Comparison of ENCODE assay signal across 1 cellular context in the genomic region with DNA sequence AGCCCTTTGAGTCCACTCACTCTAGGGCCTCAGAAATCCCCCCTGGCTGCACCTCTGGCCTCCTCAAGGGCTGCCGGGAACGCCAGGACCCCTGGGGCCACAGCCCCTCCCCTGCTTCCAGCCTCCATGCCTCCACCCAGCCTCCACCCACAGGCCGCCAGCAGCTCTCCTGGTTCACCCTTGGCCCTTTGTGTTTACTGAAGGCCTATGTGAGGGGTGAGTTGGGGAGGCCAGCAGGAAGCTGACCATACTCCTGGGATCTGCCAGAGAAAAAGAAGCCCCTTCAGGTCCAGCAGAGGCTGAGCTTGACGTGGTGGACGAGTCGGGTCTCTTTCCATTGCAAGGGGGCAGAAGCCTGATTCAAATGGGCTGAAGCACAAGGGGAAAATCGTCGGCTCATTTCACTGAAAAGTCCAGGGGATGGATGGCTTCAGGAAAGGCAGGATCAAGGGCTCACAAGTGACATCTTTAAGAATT.
TF ChIP-seq lines count a peak whose summit lies in the region.

No MANE protein-coding gene starts in this region.

TF ChIP-seq in HepG2, 621 proteins besides CTCF, POLR2A, EP300 and RAD21 (continued from another document and continues in another):
- TF ChIP-seq, protein P1, sequence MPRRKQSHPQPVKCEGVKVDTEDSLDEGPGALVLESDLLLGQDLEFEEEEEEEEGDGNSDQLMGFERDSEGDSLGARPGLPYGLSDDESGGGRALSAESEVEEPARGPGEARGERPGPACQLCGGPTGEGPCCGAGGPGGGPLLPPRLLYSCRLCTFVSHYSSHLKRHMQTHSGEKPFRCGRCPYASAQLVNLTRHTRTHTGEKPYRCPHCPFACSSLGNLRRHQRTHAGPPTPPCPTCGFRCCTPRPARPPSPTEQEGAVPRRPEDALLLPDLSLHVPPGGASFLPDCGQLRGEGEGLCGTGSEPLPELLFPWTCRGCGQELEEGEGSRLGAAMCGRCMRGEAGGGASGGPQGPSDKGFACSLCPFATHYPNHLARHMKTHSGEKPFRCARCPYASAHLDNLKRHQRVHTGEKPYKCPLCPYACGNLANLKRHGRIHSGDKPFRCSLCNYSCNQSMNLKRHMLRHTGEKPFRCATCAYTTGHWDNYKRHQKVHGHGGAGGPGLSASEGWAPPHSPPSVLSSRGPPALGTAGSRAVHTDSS (CRISPR knock-in tag; conservative IDR thresholded peaks at IDR 0.05) = no peak
- TF ChIP-seq NFIB (CRISPR knock-in tag; IDR thresholded peaks at IDR 0.05; ENCODE audit: borderline replicate concordance) (no peak), KDM6A (CRISPR knock-in tag; IDR thresholded peaks at IDR 0.05; ENCODE audit: low read depth) (no peak), SIN3B (IDR thresholded peaks at IDR 0.05; ENCODE audit: low read length) (no peak), ZFP1 (CRISPR knock-in tag; IDR thresholded peaks at IDR 0.05) (no peak), ATF7 (IDR thresholded peaks at IDR 0.05) (no peak), ATF7 (CRISPR knock-in tag; IDR thresholded peaks at IDR 0.05) (no peak), HOXA7 (CRISPR knock-in tag; IDR thresholded peaks at IDR 0.05) (no peak), MLLT10 (CRISPR knock-in tag; IDR thresholded peaks at IDR 0.05) (no peak), ZNF496 (CRISPR knock-in tag; IDR thresholded peaks at IDR 0.05; ENCODE audit: insufficient replicate concordance) (no peak), ZNF264 (CRISPR knock-in tag; IDR thresholded peaks at IDR 0.05) (no peak), RCOR2 (CRISPR knock-in tag; IDR thresholded peaks at IDR 0.05) (no peak), KDM1A (CRISPR knock-in tag; IDR thresholded peaks at IDR 0.05) (no peak), SRY (CRISPR knock-in tag; IDR thresholded peaks at IDR 0.05) (no peak), HNRNPH1 (optimal IDR thresholded peaks at IDR 0.05; ENCODE audit: low read depth, low read length) (no peak), ZIK1 (CRISPR knock-in tag; IDR thresholded peaks at IDR 0.05; ENCODE audit: borderline replicate concordance, low read depth) (no peak), HOXA9 (CRISPR knock-in tag; IDR thresholded peaks at IDR 0.05; ENCODE audit: borderline replicate concordance) (no peak), ZNF776 (CRISPR knock-in tag; IDR thresholded peaks at IDR 0.05) (no peak), ZMYM3 (CRISPR knock-in tag; IDR thresholded peaks at IDR 0.05) (peak; percentile 66; the same call in 1 of the 2 replicates), ZNF446 (CRISPR knock-in tag; IDR thresholded peaks at IDR 0.05) (no peak), NR2F6 (IDR thresholded peaks at IDR 0.05) (peak; percentile 70), NR2F6 (CRISPR knock-in tag; IDR thresholded peaks at IDR 0.05) (peak; percentile 80; the same call in 1 of the 2 replicates), HCFC1 (IDR thresholded peaks at IDR 0.05; ENCODE audit: low read depth, low read length) (no peak)
- TF ChIP-seq, protein P2, sequence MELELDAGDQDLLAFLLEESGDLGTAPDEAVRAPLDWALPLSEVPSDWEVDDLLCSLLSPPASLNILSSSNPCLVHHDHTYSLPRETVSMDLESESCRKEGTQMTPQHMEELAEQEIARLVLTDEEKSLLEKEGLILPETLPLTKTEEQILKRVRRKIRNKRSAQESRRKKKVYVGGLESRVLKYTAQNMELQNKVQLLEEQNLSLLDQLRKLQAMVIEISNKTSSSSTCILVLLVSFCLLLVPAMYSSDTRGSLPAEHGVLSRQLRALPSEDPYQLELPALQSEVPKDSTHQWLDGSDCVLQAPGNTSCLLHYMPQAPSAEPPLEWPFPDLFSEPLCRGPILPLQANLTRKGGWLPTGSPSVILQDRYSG (CRISPR knock-in tag; IDR thresholded peaks at IDR 0.05) = no peak
- TF ChIP-seq, protein P3, sequence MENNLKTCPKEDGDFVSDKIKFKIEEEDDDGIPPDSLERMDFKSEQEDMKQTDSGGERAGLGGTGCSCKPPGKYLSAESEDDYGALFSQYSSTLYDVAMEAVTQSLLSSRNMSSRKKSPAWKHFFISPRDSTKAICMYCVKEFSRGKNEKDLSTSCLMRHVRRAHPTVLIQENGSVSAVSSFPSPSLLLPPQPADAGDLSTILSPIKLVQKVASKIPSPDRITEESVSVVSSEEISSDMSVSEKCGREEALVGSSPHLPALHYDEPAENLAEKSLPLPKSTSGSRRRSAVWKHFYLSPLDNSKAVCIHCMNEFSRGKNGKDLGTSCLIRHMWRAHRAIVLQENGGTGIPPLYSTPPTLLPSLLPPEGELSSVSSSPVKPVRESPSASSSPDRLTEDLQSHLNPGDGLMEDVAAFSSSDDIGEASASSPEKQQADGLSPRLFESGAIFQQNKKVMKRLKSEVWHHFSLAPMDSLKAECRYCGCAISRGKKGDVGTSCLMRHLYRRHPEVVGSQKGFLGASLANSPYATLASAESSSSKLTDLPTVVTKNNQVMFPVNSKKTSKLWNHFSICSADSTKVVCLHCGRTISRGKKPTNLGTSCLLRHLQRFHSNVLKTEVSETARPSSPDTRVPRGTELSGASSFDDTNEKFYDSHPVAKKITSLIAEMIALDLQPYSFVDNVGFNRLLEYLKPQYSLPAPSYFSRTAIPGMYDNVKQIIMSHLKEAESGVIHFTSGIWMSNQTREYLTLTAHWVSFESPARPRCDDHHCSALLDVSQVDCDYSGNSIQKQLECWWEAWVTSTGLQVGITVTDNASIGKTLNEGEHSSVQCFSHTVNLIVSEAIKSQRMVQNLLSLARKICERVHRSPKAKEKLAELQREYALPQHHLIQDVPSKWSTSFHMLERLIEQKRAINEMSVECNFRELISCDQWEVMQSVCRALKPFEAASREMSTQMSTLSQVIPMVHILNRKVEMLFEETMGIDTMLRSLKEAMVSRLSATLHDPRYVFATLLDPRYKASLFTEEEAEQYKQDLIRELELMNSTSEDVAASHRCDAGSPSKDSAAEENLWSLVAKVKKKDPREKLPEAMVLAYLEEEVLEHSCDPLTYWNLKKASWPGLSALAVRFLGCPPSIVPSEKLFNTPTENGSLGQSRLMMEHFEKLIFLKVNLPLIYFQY (CRISPR knock-in tag; IDR thresholded peaks at IDR 0.05; ENCODE audit: borderline replicate concordance) = no peak
- TF ChIP-seq, protein P4, sequence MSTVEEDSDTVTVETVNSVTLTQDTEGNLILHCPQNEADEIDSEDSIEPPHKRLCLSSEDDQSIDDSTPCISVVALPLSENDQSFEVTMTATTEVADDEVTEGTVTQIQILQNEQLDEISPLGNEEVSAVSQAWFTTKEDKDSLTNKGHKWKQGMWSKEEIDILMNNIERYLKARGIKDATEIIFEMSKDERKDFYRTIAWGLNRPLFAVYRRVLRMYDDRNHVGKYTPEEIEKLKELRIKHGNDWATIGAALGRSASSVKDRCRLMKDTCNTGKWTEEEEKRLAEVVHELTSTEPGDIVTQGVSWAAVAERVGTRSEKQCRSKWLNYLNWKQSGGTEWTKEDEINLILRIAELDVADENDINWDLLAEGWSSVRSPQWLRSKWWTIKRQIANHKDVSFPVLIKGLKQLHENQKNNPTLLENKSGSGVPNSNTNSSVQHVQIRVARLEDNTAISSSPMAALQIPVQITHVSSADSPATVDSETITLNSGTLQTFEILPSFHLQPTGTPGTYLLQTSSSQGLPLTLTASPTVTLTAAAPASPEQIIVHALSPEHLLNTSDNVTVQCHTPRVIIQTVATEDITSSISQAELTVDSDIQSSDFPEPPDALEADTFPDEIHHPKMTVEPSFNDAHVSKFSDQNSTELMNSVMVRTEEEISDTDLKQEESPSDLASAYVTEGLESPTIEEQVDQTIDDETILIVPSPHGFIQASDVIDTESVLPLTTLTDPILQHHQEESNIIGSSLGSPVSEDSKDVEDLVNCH (CRISPR knock-in tag; IDR thresholded peaks at IDR 0.05) = no peak
- TF ChIP-seq, protein P5, sequence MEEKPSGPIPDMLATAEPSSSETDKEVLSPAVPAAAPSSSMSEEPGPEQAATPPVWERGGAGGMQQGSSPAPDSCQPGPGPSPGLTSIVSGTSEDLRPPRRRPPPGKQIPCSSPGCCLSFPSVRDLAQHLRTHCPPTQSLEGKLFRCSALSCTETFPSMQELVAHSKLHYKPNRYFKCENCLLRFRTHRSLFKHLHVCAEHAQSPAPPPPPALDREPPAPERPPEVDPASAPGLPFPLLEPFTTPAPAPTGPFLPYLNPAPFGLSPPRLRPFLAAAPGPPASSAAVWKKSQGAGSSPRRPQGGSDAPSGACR (CRISPR knock-in tag; IDR thresholded peaks at IDR 0.05) = no peak
- TF ChIP-seq, protein P6, sequence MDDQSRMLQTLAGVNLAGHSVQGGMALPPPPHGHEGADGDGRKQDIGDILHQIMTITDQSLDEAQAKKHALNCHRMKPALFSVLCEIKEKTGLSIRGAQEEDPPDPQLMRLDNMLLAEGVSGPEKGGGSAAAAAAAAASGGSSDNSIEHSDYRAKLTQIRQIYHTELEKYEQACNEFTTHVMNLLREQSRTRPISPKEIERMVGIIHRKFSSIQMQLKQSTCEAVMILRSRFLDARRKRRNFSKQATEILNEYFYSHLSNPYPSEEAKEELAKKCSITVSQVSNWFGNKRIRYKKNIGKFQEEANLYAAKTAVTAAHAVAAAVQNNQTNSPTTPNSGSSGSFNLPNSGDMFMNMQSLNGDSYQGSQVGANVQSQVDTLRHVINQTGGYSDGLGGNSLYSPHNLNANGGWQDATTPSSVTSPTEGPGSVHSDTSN (CRISPR knock-in tag; IDR thresholded peaks at IDR 0.05; ENCODE audit: borderline replicate concordance) = no peak
- TF ChIP-seq, protein P7, sequence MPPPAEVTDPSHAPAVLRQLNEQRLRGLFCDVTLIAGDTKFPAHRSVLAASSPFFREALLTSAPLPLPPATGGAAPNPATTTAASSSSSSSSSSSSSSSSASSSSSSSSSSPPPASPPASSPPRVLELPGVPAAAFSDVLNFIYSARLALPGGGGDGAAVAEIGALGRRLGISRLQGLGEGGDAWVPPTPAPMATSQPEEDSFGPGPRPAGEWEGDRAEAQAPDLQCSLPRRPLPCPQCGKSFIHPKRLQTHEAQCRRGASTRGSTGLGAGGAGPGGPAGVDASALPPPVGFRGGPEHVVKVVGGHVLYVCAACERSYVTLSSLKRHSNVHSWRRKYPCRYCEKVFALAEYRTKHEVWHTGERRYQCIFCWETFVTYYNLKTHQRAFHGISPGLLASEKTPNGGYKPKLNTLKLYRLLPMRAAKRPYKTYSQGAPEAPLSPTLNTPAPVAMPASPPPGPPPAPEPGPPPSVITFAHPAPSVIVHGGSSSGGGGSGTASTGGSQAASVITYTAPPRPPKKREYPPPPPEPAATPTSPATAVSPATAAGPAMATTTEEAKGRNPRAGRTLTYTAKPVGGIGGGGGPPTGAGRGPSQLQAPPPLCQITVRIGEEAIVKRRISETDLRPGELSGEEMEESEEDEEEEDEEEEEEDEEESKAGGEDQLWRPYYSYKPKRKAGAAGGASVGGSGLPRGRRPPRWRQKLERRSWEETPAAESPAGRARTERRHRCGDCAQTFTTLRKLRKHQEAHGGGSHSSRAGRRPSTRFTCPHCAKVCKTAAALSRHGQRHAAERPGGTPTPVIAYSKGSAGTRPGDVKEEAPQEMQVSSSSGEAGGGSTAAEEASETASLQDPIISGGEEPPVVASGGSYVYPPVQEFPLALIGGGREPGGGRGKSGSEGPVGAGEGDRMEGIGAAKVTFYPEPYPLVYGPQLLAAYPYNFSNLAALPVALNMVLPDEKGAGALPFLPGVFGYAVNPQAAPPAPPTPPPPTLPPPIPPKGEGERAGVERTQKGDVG (CRISPR knock-in tag; IDR thresholded peaks at IDR 0.05; ENCODE audit: borderline replicate concordance) = no peak
- TF ChIP-seq, protein P8, sequence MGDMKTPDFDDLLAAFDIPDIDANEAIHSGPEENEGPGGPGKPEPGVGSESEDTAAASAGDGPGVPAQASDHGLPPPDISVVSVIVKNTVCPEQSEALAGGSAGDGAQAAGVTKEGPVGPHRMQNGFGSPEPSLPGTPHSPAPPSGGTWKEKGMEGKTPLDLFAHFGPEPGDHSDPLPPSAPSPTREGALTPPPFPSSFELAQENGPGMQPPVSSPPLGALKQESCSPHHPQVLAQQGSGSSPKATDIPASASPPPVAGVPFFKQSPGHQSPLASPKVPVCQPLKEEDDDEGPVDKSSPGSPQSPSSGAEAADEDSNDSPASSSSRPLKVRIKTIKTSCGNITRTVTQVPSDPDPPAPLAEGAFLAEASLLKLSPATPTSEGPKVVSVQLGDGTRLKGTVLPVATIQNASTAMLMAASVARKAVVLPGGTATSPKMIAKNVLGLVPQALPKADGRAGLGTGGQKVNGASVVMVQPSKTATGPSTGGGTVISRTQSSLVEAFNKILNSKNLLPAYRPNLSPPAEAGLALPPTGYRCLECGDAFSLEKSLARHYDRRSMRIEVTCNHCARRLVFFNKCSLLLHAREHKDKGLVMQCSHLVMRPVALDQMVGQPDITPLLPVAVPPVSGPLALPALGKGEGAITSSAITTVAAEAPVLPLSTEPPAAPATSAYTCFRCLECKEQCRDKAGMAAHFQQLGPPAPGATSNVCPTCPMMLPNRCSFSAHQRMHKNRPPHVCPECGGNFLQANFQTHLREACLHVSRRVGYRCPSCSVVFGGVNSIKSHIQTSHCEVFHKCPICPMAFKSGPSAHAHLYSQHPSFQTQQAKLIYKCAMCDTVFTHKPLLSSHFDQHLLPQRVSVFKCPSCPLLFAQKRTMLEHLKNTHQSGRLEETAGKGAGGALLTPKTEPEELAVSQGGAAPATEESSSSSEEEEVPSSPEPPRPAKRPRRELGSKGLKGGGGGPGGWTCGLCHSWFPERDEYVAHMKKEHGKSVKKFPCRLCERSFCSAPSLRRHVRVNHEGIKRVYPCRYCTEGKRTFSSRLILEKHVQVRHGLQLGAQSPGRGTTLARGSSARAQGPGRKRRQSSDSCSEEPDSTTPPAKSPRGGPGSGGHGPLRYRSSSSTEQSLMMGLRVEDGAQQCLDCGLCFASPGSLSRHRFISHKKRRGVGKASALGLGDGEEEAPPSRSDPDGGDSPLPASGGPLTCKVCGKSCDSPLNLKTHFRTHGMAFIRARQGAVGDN (CRISPR knock-in tag; IDR thresholded peaks at IDR 0.05) = peak; percentile 37; the same call in 1 of the 2 replicates
- TF ChIP-seq, protein P9, sequence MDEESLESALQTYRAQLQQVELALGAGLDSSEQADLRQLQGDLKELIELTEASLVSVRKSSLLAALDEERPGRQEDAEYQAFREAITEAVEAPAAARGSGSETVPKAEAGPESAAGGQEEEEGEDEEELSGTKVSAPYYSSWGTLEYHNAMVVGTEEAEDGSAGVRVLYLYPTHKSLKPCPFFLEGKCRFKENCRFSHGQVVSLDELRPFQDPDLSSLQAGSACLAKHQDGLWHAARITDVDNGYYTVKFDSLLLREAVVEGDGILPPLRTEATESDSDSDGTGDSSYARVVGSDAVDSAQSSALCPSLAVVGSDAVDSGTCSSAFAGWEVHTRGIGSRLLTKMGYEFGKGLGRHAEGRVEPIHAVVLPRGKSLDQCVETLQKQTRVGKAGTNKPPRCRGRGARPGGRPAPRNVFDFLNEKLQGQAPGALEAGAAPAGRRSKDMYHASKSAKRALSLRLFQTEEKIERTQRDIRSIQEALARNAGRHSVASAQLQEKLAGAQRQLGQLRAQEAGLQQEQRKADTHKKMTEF (CRISPR knock-in tag; IDR thresholded peaks at IDR 0.05) = no peak
- TF ChIP-seq, protein P10, sequence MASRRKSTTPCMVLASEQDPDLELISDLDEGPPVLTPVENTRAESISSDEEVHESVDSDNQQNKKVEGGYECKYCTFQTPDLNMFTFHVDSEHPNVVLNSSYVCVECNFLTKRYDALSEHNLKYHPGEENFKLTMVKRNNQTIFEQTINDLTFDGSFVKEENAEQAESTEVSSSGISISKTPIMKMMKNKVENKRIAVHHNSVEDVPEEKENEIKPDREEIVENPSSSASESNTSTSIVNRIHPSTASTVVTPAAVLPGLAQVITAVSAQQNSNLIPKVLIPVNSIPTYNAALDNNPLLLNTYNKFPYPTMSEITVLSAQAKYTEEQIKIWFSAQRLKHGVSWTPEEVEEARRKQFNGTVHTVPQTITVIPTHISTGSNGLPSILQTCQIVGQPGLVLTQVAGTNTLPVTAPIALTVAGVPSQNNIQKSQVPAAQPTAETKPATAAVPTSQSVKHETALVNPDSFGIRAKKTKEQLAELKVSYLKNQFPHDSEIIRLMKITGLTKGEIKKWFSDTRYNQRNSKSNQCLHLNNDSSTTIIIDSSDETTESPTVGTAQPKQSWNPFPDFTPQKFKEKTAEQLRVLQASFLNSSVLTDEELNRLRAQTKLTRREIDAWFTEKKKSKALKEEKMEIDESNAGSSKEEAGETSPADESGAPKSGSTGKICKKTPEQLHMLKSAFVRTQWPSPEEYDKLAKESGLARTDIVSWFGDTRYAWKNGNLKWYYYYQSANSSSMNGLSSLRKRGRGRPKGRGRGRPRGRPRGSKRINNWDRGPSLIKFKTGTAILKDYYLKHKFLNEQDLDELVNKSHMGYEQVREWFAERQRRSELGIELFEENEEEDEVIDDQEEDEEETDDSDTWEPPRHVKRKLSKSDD (CRISPR knock-in tag; IDR thresholded peaks at IDR 0.05; ENCODE audit: low read depth) = no peak
